Comparison of ENCODE assay signal across 15 cellular contexts in genomic region chr16:8862309-8863130, GRCh38. TPM values are rescaled to one million over a fixed set of nuclear protein-coding genes. Genes with fewer than 3 reads are reported as not detected.
DNase-seq lines count a peak whose midpoint lies in the region; ATAC-seq, FAIRE-seq and TF ChIP-seq lines count a peak whose summit lies in the region.
"Had no signal": no experiment of that assay in that cellular context is flagged by ENCODE, and none has a peak within 500 bp of the region (broad histone marks: within the 10 kb centered on the region; RNA-seq: fewer than 3 reads in every experiment).

No MANE protein-coding gene starts in this region.

- no peak for TF ChIP-seq CTCF in CD4-positive, alpha-beta T cell (IDR thresholded peaks at IDR 0.05)
- TF ChIP-seq CTCF in HEK293 (tag by site-specific recombination; IDR thresholded peaks at IDR 0.05) (no peak), gastroesophageal sphincter (IDR thresholded peaks at IDR 0.05) (no peak), pancreas (IDR thresholded peaks at IDR 0.05) (no peak), endodermal cell (conservative IDR thresholded peaks at IDR 0.05) (no peak)

- POLR2A ChIA-PET in CD4-positive, alpha-beta T cell (lab: Charles Lee): no interaction called here
- POLR2A ChIA-PET in HEK293 (lab: Yijun Ruan, JAX): interaction anchor here (1.0 kb wide), 1 partner anchor 8 kb away, joined by 3 read pairs; no protein-coding TSS in a partner anchor

- no peaks in the 10 kb centered on the region for H3K27me3 Mint-ChIP-seq in CD4-positive, alpha-beta T cell
- no peaks in the 10 kb centered on the region for H3K27me3 Mint-ChIP-seq in endodermal cell (ENCODE audit: insufficient read depth)
- H3K27me3 Mint-ChIP-seq: activated naive CD8-positive, alpha-beta T cell treated with anti-CD3 and anti-CD28 coated beads, Interleukin-2, amount 10 ng/mL, durations not matched to agents 7 days and 5 days had no signal

- H3K4me2 ChIP-seq in Karpas-422 (ENCODE audit: low read depth, low read length, poor library complexity, severe bottlenecking): no peak overlapping the region

- peaks cover 0 to 36% of the 10 kb centered on the region in 2 experiments; a peak in 2 of 3 replicates for H3K36me3 ChIP-seq in HEK293 (ENCODE audit: control insufficient read depth in 2 of 2, insufficient read depth in 1 of 2, low read length in 2 of 2)
- H3K36me3 ChIP-seq in gastroesophageal sphincter: peaks cover 0 to 19% of the 10 kb centered on the region in 2 donors
- H3K36me3 ChIP-seq in pancreas: peaks cover 0 to 8% (median 0%) of the 10 kb centered on the region in 3 donors
- peaks cover 7% of the 10 kb centered on the region; the same call in 1 of the 2 replicates for H3K36me3 ChIP-seq in Karpas-422 (ENCODE audit: insufficient read depth, low read length)
- peaks cover 58% of the 10 kb centered on the region for H3K36me3 ChIP-seq in endodermal cell (ENCODE audit: control insufficient read depth, insufficient read depth, low read length)

- no peak overlapping the region for H2AFZ ChIP-seq in Karpas-422 (ENCODE audit: low read length)

- H4K20me1 ChIP-seq in Karpas-422 (ENCODE audit: insufficient read depth, low read depth, low read length): peaks cover 23% of the 10 kb centered on the region

- peaks cover 30% of the 10 kb centered on the region for H3K4me1 Mint-ChIP-seq in CD4-positive, alpha-beta T cell (ENCODE audit: low read depth)
- peaks cover 34% of the 10 kb centered on the region for H3K4me1 Mint-ChIP-seq in endodermal cell

- H3K9me3 Mint-ChIP-seq in CD4-positive, alpha-beta T cell: no peaks in the 10 kb centered on the region
- no peaks in the 10 kb centered on the region for H3K9me3 Mint-ChIP-seq in endodermal cell
- H3K9me3 Mint-ChIP-seq: activated naive CD8-positive, alpha-beta T cell treated with anti-CD3 and anti-CD28 coated beads, Interleukin-2, amount 10 ng/mL, durations not matched to agents 7 days and 5 days; T-helper 1 cell treated with Interleukin-12 subunit alpha and Interleukin-12 subunit beta and Interleukin-4 antibody, amounts not matched to agents 30 μg/mL and 1 μg/mL, for 36 hours had no signal

- H3K4me3 Mint-ChIP-seq in CD4-positive, alpha-beta T cell: peak overlapping the region; percentile 42
- no peak overlapping the region for H3K4me3 Mint-ChIP-seq in endodermal cell
- H3K4me3 Mint-ChIP-seq: activated naive CD8-positive, alpha-beta T cell treated with anti-CD3 and anti-CD28 coated beads, Interleukin-2, amount 10 ng/mL, durations not matched to agents 7 days and 5 days; T-helper 1 cell treated with Interleukin-12 subunit alpha and Interleukin-12 subunit beta and Interleukin-4 antibody, amounts not matched to agents 30 μg/mL and 1 μg/mL, for 36 hours had no signal

- peaks cover 71% of the 10 kb centered on the region for H3K79me2 ChIP-seq in Karpas-422 (ENCODE audit: low read length)

- no peaks in the 10 kb centered on the region for H3K9me2 ChIP-seq in Karpas-422 (replicated peaks; ENCODE audit: insufficient read depth, low read length)

- 82 to 85% methylated on average over 6 to 10 of the region's 14 CpGs for WGBS in gastroesophageal sphincter (ENCODE audit: low coverage in 1 of 2), 2 donors
- 70 to 74% methylated on average over 13 to 14 of the region's 14 CpGs for WGBS in pancreas, 2 donors
- WGBS in endodermal cell (ENCODE audit: insufficient coverage in 1 of 2, insufficient read length in 1 of 2), 2 experiments: 88 to 98% methylated on average over 6 to 14 of the region's 14 CpGs

- DNase-seq in CD4-positive, alpha-beta T cell: no peak
- DNase-seq in pancreas: peak in 2 of 6 donors; percentile 43 to 67
- no peak for DNase-seq in Karpas-422
- DNase-seq in SW480 (ENCODE audit: low spot score): no peak
- no peak for DNase-seq in endodermal cell
- DNase-seq: activated naive CD8-positive, alpha-beta T cell treated with anti-CD3 and anti-CD28 coated beads, Interleukin-2, amount 10 ng/mL, durations not matched to agents 7 days and 5 days; cortex of kidney; stimulated activated CD4-positive, alpha-beta T cell treated with anti-CD3 and anti-CD28 coated beads, Interleukin-2, amount 100 ng/mL, for 48 hours; stimulated activated naive CD8-positive, alpha-beta T cell treated with anti-CD3 and anti-CD28 coated beads, Interleukin-15, Interleukin-2, amounts not matched to agents 100 U/mL and 50 U/mL, for 24 hours had no signal

- no peaks in the 10 kb centered on the region for H3K27me3 ChIP-seq in CD4-positive, alpha-beta T cell (ENCODE audit: control insufficient read depth, insufficient read depth, low read length)
- no peaks in the 10 kb centered on the region for H3K27me3 ChIP-seq in gastroesophageal sphincter
- no peaks in the 10 kb centered on the region for H3K27me3 ChIP-seq in pancreas
- H3K27me3 ChIP-seq in Karpas-422 (ENCODE audit: low read length): no peaks in the 10 kb centered on the region
- H3K27me3 ChIP-seq in endodermal cell (ENCODE audit: control insufficient read depth, insufficient read depth, low read length, poor library complexity, severe bottlenecking): no peaks in the 10 kb centered on the region
- H3K27me3 ChIP-seq: MG63 had no signal

- no peak for FAIRE-seq in pancreas (lab: Jason Lieb, UNC)

- no peak for TF ChIP-seq POLR2A in gastroesophageal sphincter (IDR thresholded peaks at IDR 0.05)

- H3K4me1 ChIP-seq in HEK293 (ENCODE audit: control insufficient read depth, insufficient read depth, low read length): peaks cover 8% of the 10 kb centered on the region
- peaks cover 0 to 95% (median 44%) of the 10 kb centered on the region in 3 donors for H3K4me1 ChIP-seq in gastroesophageal sphincter
- H3K4me1 ChIP-seq in pancreas: peaks cover 11 to 63% (median 28%) of the 10 kb centered on the region in 3 donors
- peaks cover 47% of the 10 kb centered on the region for H3K4me1 ChIP-seq in Karpas-422 (ENCODE audit: low read length)
- H3K4me1 ChIP-seq in endodermal cell (ENCODE audit: control insufficient read depth, insufficient read depth, low read length): peaks cover 26% of the 10 kb centered on the region

- intact Hi-C loops in CD4-positive, alpha-beta T cell (cut with DNase I, micrococcal nuclease): loop anchor here in 1 of 2 experiments (10.0 kb wide), 1 partner anchor 1882 kb away; the partner anchor contains the start of gene NUBP1
- intact Hi-C loops in pancreas (cut with DNase I): no loop called here

- peaks cover 14% of the 10 kb centered on the region for H3K36me3 Mint-ChIP-seq in CD4-positive, alpha-beta T cell (ENCODE audit: low read depth)
- peaks cover 47% of the 10 kb centered on the region for H3K36me3 Mint-ChIP-seq in endodermal cell (ENCODE audit: low read depth)

- CTCF ChIA-PET in CD4-positive, alpha-beta T cell (lab: Charles Lee): interaction anchor here (2.0 kb wide), 1 partner anchor 18 kb away, joined by 6 read pairs; no protein-coding TSS in a partner anchor
- CTCF ChIA-PET in HEK293 (lab: Yijun Ruan, JAX): interaction anchor here (1.2 to 4.2 kb wide), 2 partner anchors 11 to 17 kb away, joined by 6 to 28 read pairs; no protein-coding TSS in a partner anchor

- no peak for ATAC-seq in CD4-positive, alpha-beta T cell (ENCODE audit: poor library complexity)
- ATAC-seq in gastroesophageal sphincter (no peak), pancreas (no peak)
- ATAC-seq: stimulated activated naive CD8-positive, alpha-beta T cell treated with anti-CD3 and anti-CD28 coated beads, Interleukin-15, Interleukin-2, amounts not matched to agents 100 U/mL and 50 U/mL, for 24 hours had no signal

- no peak overlapping the region for H3K9ac ChIP-seq in Karpas-422 (ENCODE audit: low read length)
- H3K9ac ChIP-seq in endodermal cell (ENCODE audit: extremely low read depth, low read length, poor library complexity, severe bottlenecking): no peak overlapping the region

- TF ChIP-seq EP300 in gastroesophageal sphincter (IDR thresholded peaks at IDR 0.05): no peak

- peak overlapping the region; percentile 48 for H3K27ac Mint-ChIP-seq in CD4-positive, alpha-beta T cell
- H3K27ac Mint-ChIP-seq in endodermal cell: no peak overlapping the region
- H3K27ac Mint-ChIP-seq: activated naive CD8-positive, alpha-beta T cell treated with anti-CD3 and anti-CD28 coated beads, Interleukin-2, amount 10 ng/mL, durations not matched to agents 7 days and 5 days; T-helper 1 cell treated with Interleukin-12 subunit alpha and Interleukin-12 subunit beta and Interleukin-4 antibody, amounts not matched to agents 30 μg/mL and 1 μg/mL, for 36 hours had no signal

- H3K4me3 ChIP-seq in HEK293 (ENCODE audit: low read depth, low read length) (no peak overlapping the region), gastroesophageal sphincter (no peak overlapping the region), pancreas (no peak overlapping the region), Karpas-422 (ENCODE audit: low read length) (no peak overlapping the region), endodermal cell (ENCODE audit: low read length) (no peak overlapping the region)
- H3K4me3 ChIP-seq: MG63, psoas muscle had no signal

- no peaks in the 10 kb centered on the region for H3K9me3 ChIP-seq in CD4-positive, alpha-beta T cell (ENCODE audit: control insufficient read depth, low read length)
- H3K9me3 ChIP-seq in HEK293 (ENCODE audit: control insufficient read depth, insufficient read depth, low read depth, low read length): no peaks in the 10 kb centered on the region
- H3K9me3 ChIP-seq in gastroesophageal sphincter: no peaks in the 10 kb centered on the region
- no peaks in the 10 kb centered on the region for H3K9me3 ChIP-seq in pancreas
- no peaks in the 10 kb centered on the region for H3K9me3 ChIP-seq in Karpas-422 (ENCODE audit: low read length)
- H3K9me3 ChIP-seq in endodermal cell (ENCODE audit: control insufficient read depth, low read length): no peaks in the 10 kb centered on the region
- H3K9me3 ChIP-seq: MG63, psoas muscle had no signal

- no peak overlapping the region for H3K27ac ChIP-seq in CD4-positive, alpha-beta T cell (ENCODE audit: low read depth, low read length)
- H3K27ac ChIP-seq in HEK293 (ENCODE audit: extremely low read depth, low read depth, low read length) (no peak overlapping the region), gastroesophageal sphincter (peak overlapping the region in 3 of 4 donors; percentile 43 to 87 (median 56)), pancreas (peak overlapping the region; percentile 51 to 89 (median 60)), Karpas-422 (ENCODE audit: low read length) (no peak overlapping the region), endodermal cell (ENCODE audit: low read depth, low read length) (no peak overlapping the region)
- H3K27ac ChIP-seq: psoas muscle had no signal

RNA-seq across cellular contexts. Expression of gene CARHSP1, which starts 6.3 kb away (rescaled TPM):
- 10 to 100 TPM; 25.5 to 27.8 TPM for total RNA-seq in CD4-positive, alpha-beta T cell
- total RNA-seq in gastroesophageal sphincter (10 to 100 TPM; 29.3 to 79.8 (median 72.5) TPM), pancreas (10 to 100 TPM; 19.8 to 61.2 (median 22.9) TPM), endodermal cell (100 to 1,000 TPM; 233 to 275 TPM)
- 10 to 100 TPM; 69.0 to 78.7 TPM for polyA plus RNA-seq in pancreas
- total RNA-seq in Karpas-422 (2014; rRNA removed; shearing (Covaris generic); ENCODE audit: low replicate concordance): 48.3 and 64.4 TPM in 2 replicates
- 183 TPM for polyA plus RNA-seq in endodermal cell (2013, experiment 1 of 2)
- polyA plus RNA-seq in endodermal cell (2013, experiment 2 of 2): 179 TPM

RNA-seq across cellular contexts. Expression of gene LITAFD, which starts 19.6 kb away (rescaled TPM):
- total RNA-seq in CD4-positive, alpha-beta T cell: under 1 TPM in 1 of 2 experiments, not detected in 1; 0.60 TPM
- total RNA-seq in gastroesophageal sphincter: not detected
- total RNA-seq in pancreas: not detected
- polyA plus RNA-seq in pancreas: not detected
- 0.45 TPM in 1 of 2 replicates, not detected in the other for total RNA-seq in Karpas-422 (2014; rRNA removed; shearing (Covaris generic); ENCODE audit: low replicate concordance)
- total RNA-seq in endodermal cell: not detected
- polyA plus RNA-seq in endodermal cell (2013, experiment 1 of 2): not detected
- polyA plus RNA-seq in endodermal cell (2013, experiment 2 of 2): not detected
- total RNA-seq: activated naive CD8-positive, alpha-beta T cell treated with anti-CD3 and anti-CD28 coated beads, Interleukin-2, amount 10 ng/mL, durations not matched to agents 7 days and 5 days; fibroblast of villous mesenchyme; psoas muscle had no signal
- polyA plus RNA-seq: psoas muscle had no signal

Comparison
In these comparisons a context has a peak if more than half of its experiments do, and no peak if none do; other contexts are left out.
1. H3K27ac ChIP-seq: peak in gastroesophageal sphincter (3 of 4) and pancreas (4 of 4); none in CD4-positive, alpha-beta T cell (single experiment), HEK293 (single experiment), Karpas-422 (single experiment) and endodermal cell (single experiment).